Comparison of ENCODE assay signal across 5 cellular contexts in the genomic region with DNA sequence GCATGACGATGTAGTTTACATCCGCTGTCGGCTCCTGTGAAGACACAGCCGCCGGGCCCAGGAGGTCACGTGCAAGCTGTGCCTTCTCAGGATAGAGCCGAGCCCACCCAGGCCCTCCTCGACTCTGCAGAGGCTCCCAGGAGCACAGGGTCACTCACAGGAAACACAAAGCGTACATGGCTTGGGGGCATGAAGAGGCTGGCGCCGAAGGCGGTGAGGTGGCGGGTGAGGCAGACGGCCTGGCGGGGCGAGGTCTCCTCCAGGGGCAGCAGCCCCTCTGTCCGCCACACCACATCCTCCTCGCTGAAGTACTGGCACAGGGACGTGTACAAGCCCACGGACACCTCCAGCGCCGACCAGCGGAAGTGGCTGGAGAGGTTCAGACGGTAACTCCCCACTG. TPM values are rescaled to one million over a fixed set of nuclear protein-coding genes. Genes with fewer than 3 reads are reported as not detected.
"Had no signal": no experiment of that assay in that cellular context is flagged by ENCODE, and none has a peak within 500 bp of the region (broad histone marks: within the 10 kb centered on the region; RNA-seq: fewer than 3 reads in every experiment).

No MANE protein-coding gene starts in this region.

RNA-seq across cellular contexts. Expression of a gene that starts 2.7 kb away (rescaled TPM):
- total RNA-seq: left ventricle myocardium superior, lung microvascular endothelial cell, myocyte, pulmonary artery endothelial cell, renal cortical epithelial cell had no signal
